In genomic region chr11:42013656-42014201, GRCh38 we compare ENCODE assay signal across 22 cellular contexts.
DNase-seq lines count a peak whose midpoint lies in the region; ATAC-seq and TF ChIP-seq lines count a peak whose summit lies in the region.
"Had no signal": no experiment of that assay in that cellular context is flagged by ENCODE, and none has a peak within 500 bp of the region (broad histone marks: within the 10 kb centered on the region; RNA-seq: fewer than 3 reads in every experiment).

No MANE protein-coding gene starts in this region.

- H3K27ac ChIP-seq in PC-3 (ENCODE audit: low read length) (no peak overlapping the region), right cardiac atrium (ENCODE audit: low read length) (no peak overlapping the region)

- no peaks in the 10 kb centered on the region for H3K79me2 ChIP-seq in PC-3 (ENCODE audit: low read length)

- no peaks in the 10 kb centered on the region for H3K9me2 ChIP-seq in PC-3 (replicated peaks; ENCODE audit: low read length)

- H3K4me3 ChIP-seq in PC-3 (ENCODE audit: low read length) (no peak overlapping the region), fibroblast of mammary gland (ENCODE audit: control insufficient read depth, low read depth, low read length) (no peak overlapping the region), right cardiac atrium (ENCODE audit: low read length) (no peak overlapping the region)

- POLR2A ChIA-PET in PC-3 (lab: Charles Lee; ENCODE audit: unreplicated experiment) = no interaction called here

- no peak overlapping the region for H2AFZ ChIP-seq in PC-3 (ENCODE audit: low read length)

- ATAC-seq in HG03432 (IDR thresholded peaks at IDR 0.05; ENCODE audit: unreplicated experiment) (peak; percentile 52), PC-3 (no peak), Right ventricle myocardium inferior (no peak), right cardiac atrium (no peak), HG03139 (IDR thresholded peaks at IDR 0.05; ENCODE audit: unreplicated experiment) (no peak)
- ATAC-seq: HCT116, HepG2, Panc1, SK-N-SH treated with all-trans-retinoic acid at 6 μM for 48 hours had no signal

- BruUV-seq in PC-3 (replicated peaks; lab: Mats Ljungman, UMichigan) = no TSS peak

- H3K27me3 ChIP-seq in PC-3 (ENCODE audit: low read length) (no peaks in the 10 kb centered on the region), right cardiac atrium (ENCODE audit: control insufficient read depth, insufficient read depth) (no peaks in the 10 kb centered on the region)

- H3K4me2 ChIP-seq in PC-3 (ENCODE audit: low read length) = no peak overlapping the region

- H3K9ac ChIP-seq in PC-3 (ENCODE audit: low read length) = no peak overlapping the region

- no peaks in the 10 kb centered on the region for H3K9me3 ChIP-seq in PC-3 (ENCODE audit: low read length)
- no peaks in the 10 kb centered on the region for H3K9me3 ChIP-seq in right cardiac atrium (ENCODE audit: control insufficient read depth, low read length)

- DNase-seq in EH (ENCODE audit: low read depth) (peak; percentile 34), PC-3 (peak; percentile 15), fibroblast of mammary gland (ENCODE audit: low read depth) (peak; percentile 11), Right ventricle myocardium inferior (ENCODE audit: missing footprints) (no peak), NCI-H2227 (lab: John Stamatoyannopoulos, UW; ENCODE audit: unreplicated experiment) (no peak), right cardiac atrium (no peak)
- DNase-seq: CD4-positive, CD25-positive, alpha-beta regulatory T cell; DMS79; KG1; MV-4-11; NCI-H1694; NCI-H2081; NCI-H2171; NCI-H446; NCI-H526 treated with DMSO at 0.1 percent for 48 hours; T-helper 1 cell had no signal

- no peaks in the 10 kb centered on the region for H4K20me1 ChIP-seq in PC-3 (ENCODE audit: low read length)

- H3K4me1 ChIP-seq in PC-3 (ENCODE audit: insufficient read depth, low read length) = no peaks in the 10 kb centered on the region
- no peaks in the 10 kb centered on the region for H3K4me1 ChIP-seq in right cardiac atrium (ENCODE audit: control insufficient read depth, insufficient read depth, low read length)

- intact Hi-C loops in PC-3 (cut with micrococcal nuclease) = no loop called here
- intact Hi-C loops in Right ventricle myocardium inferior (cut with DNase I) = no loop called here
- intact Hi-C loops in right cardiac atrium (cut with DNase I) = no loop called here

- no peaks in the 10 kb centered on the region for H3K36me3 ChIP-seq in PC-3 (ENCODE audit: low read depth, low read length)

- H3F3A ChIP-seq in PC-3 (ENCODE audit: low read length, unreplicated experiment) = no peaks in the 10 kb centered on the region

- TF ChIP-seq CTCF in PC-3 (conservative IDR thresholded peaks at IDR 0.05; ENCODE audit: low read depth, low read length) (no peak), fibroblast of mammary gland (conservative IDR thresholded peaks at IDR 0.05; ENCODE audit: control insufficient read depth, insufficient read depth, low read depth, low read length) (no peak)

- 82% methylated on average over 6 of the region's 6 CpGs for WGBS in right cardiac atrium

- CTCF ChIA-PET in PC-3 (lab: Charles Lee) = no interaction called here

Comparison
In these comparisons a context has a peak if more than half of its experiments do, and no peak if none do; other contexts are left out.
1. DNase-seq: peak in EH (single experiment), PC-3 (single experiment) and fibroblast of mammary gland (single experiment); none in Right ventricle myocardium inferior (single experiment), NCI-H2227 (single experiment) and right cardiac atrium (0 of 3).